21 cellular contexts compared by ENCODE assay signal in the genomic region with DNA sequence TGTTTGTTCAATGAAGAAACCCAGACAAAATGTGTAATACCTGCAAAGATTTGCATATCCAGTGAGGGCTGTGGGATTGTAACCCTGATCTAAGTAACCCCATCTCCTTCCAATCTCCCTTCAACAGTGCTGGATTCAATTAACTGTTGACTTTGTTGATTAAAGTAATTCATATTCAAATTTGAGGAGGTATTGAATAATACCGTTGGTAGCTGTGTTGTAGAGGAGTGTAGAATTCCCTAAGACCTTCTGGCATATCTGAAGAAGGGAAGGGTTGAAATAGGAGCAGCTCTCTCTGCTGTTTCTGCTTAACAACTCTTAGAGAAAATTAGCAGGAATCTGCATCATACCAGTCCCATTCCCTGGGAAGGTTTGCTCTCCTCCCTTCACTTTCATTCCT.
"Had no signal": no experiment of that assay in that cellular context is flagged by ENCODE, and none has a peak within 500 bp of the region (broad histone marks: within the 10 kb centered on the region; RNA-seq: fewer than 3 reads in every experiment).

No MANE protein-coding gene starts in this region.

- H3K27ac ChIP-seq: dorsolateral prefrontal cortex, gastrocnemius medialis, left lung, psoas muscle, sigmoid colon, testis, tibial artery had no signal

- H3K9me3 Mint-ChIP-seq: nephron progenitor cell; stimulated activated memory B cell treated with anti-CD40 and anti-IgM and Interleukin-4, amounts not matched to agents 10 μg/mL and 1 μg/mL and 100 μg/mL, for 72 hours; type B pancreatic cell had no signal

- H3K9me3 ChIP-seq: gastrocnemius medialis, left lung, psoas muscle, sigmoid colon, testis, tibial artery had no signal

- H3K4me3 Mint-ChIP-seq: naive thymus-derived CD4-positive, alpha-beta T cell; nephron progenitor cell; stimulated activated memory B cell treated with anti-CD40 and anti-IgM and Interleukin-4, amounts not matched to agents 10 μg/mL and 1 μg/mL and 100 μg/mL, for 72 hours; type B pancreatic cell had no signal

- H3K4me3 ChIP-seq: dorsolateral prefrontal cortex, gastrocnemius medialis, left lung, psoas muscle, sigmoid colon, testis, tibial artery had no signal

- H3K27me3 Mint-ChIP-seq: type B pancreatic cell had no signal

- DNase-seq: dorsolateral prefrontal cortex; effector CD4-positive, alpha-beta T cell; gastrocnemius medialis; head of caudate nucleus; left cardiac atrium; left lung; mesenchymal stem cell; midbrain; naive thymus-derived CD4-positive, alpha-beta T cell; nephron progenitor cell; nucleus accumbens; psoas muscle; right cardiac atrium; sigmoid colon; stimulated activated CD4-positive, alpha-beta T cell treated with anti-CD3 and anti-CD28 coated beads, Interleukin-4, amount 100 ng/mL, for 4 hours; stimulated activated naive CD8-positive, alpha-beta T cell treated with anti-CD3 and anti-CD28 coated beads, Interleukin-15, Interleukin-2, amounts not matched to agents 100 U/mL and 50 U/mL, for 24 hours; substantia nigra; testis; tibial artery had no signal

- ATAC-seq: gastrocnemius medialis; left cardiac atrium; left lung; naive thymus-derived CD4-positive, alpha-beta T cell; psoas muscle; right cardiac atrium; stimulated activated memory B cell treated with anti-CD40 and anti-IgM and Interleukin-4, amounts not matched to agents 10 μg/mL and 1 μg/mL and 100 μg/mL, for 72 hours; stimulated activated naive CD8-positive, alpha-beta T cell treated with anti-CD3 and anti-CD28 coated beads, Interleukin-15, Interleukin-2, amounts not matched to agents 100 U/mL and 50 U/mL, for 24 hours had no signal

- H3K27me3 ChIP-seq: dorsolateral prefrontal cortex, gastrocnemius medialis, left lung, sigmoid colon, testis, tibial artery had no signal

- H3K4me1 ChIP-seq: psoas muscle, testis had no signal

- H3K27ac Mint-ChIP-seq: naive thymus-derived CD4-positive, alpha-beta T cell; nephron progenitor cell; stimulated activated memory B cell treated with anti-CD40 and anti-IgM and Interleukin-4, amounts not matched to agents 10 μg/mL and 1 μg/mL and 100 μg/mL, for 72 hours; type B pancreatic cell had no signal

- H3K36me3 Mint-ChIP-seq: type B pancreatic cell had no signal

- H3K36me3 ChIP-seq: gastrocnemius medialis, left lung, sigmoid colon, tibial artery had no signal
